ENCODE assay signal across 8 cellular contexts in genomic region chr12:98635657-98636323, GRCh38. TPM values are rescaled to one million over a fixed set of nuclear protein-coding genes. Genes with fewer than 3 reads are reported as not detected.
DNase-seq lines count a peak whose midpoint lies in the region; ATAC-seq, FAIRE-seq and TF ChIP-seq lines count a peak whose summit lies in the region.

No MANE protein-coding gene starts in this region.

- peaks cover 10% of the 10 kb centered on the region for H3K36me3 ChIP-seq in astrocyte (ENCODE audit: insufficient read depth, low read length)

- no peaks in the 10 kb centered on the region for H3K27me3 Mint-ChIP-seq in astrocyte (ENCODE audit: low read depth, unreplicated experiment)
- peaks cover 1% of the 10 kb centered on the region for H3K27me3 Mint-ChIP-seq in glutamatergic neuron (ENCODE audit: unreplicated experiment)

- no peaks in the 10 kb centered on the region for H3K27me3 ChIP-seq in astrocyte (ENCODE audit: insufficient read depth, low read length)

- H4K20me1 ChIP-seq in astrocyte (ENCODE audit: insufficient read depth, low read length): peaks cover 49% of the 10 kb centered on the region

- peaks cover 8% of the 10 kb centered on the region for H3K4me1 ChIP-seq in astrocyte (ENCODE audit: insufficient read depth, low read length)

- peaks cover 78% of the 10 kb centered on the region for H3K79me2 ChIP-seq in astrocyte (ENCODE audit: insufficient read depth, low read length)

- H3K4me3 Mint-ChIP-seq in astrocyte (ENCODE audit: unreplicated experiment): no peak overlapping the region
- H3K4me3 Mint-ChIP-seq in glutamatergic neuron (ENCODE audit: unreplicated experiment): no peak overlapping the region

- H3K9me3 Mint-ChIP-seq in astrocyte (ENCODE audit: unreplicated experiment): no peaks in the 10 kb centered on the region
- no peaks in the 10 kb centered on the region for H3K9me3 Mint-ChIP-seq in glutamatergic neuron (ENCODE audit: unreplicated experiment)

- H3K4me1 Mint-ChIP-seq in astrocyte (ENCODE audit: low read depth, unreplicated experiment): peaks cover 13% of the 10 kb centered on the region
- H3K4me1 Mint-ChIP-seq in glutamatergic neuron (ENCODE audit: low read depth, unreplicated experiment): no peaks in the 10 kb centered on the region

- no peak overlapping the region for H3K27ac Mint-ChIP-seq in astrocyte (ENCODE audit: unreplicated experiment)
- H3K27ac Mint-ChIP-seq in glutamatergic neuron (ENCODE audit: unreplicated experiment): no peak overlapping the region

- ATAC-seq in GM21381 (IDR thresholded peaks at IDR 0.05; ENCODE audit: unreplicated experiment): peak; percentile 76
- ATAC-seq in HG03565 (IDR thresholded peaks at IDR 0.05; ENCODE audit: unreplicated experiment): peak; percentile 90
- ATAC-seq in left lobe of liver: no peak

- H2AFZ ChIP-seq in astrocyte (ENCODE audit: low read depth, low read length): no peak overlapping the region

- H3K9ac ChIP-seq in astrocyte (ENCODE audit: low read length): no peak overlapping the region

- TF ChIP-seq CTCF in astrocyte (IDR thresholded peaks at IDR 0.05; ENCODE audit: insufficient read depth, low read depth, low read length) (no peak), glutamatergic neuron (IDR thresholded peaks at IDR 0.05; ENCODE audit: partially characterized antibody, unreplicated experiment) (no peak)

- peaks cover 7% of the 10 kb centered on the region for H3K36me3 Mint-ChIP-seq in astrocyte (ENCODE audit: low read depth, unreplicated experiment)
- H3K36me3 Mint-ChIP-seq in glutamatergic neuron (ENCODE audit: unreplicated experiment): no peaks in the 10 kb centered on the region

- no peak overlapping the region for H3K4me3 ChIP-seq in astrocyte (ENCODE audit: insufficient read depth, low read depth, low read length)

- DNase-seq in DMS53 (lab: John Stamatoyannopoulos, UW) (peak; percentile 91), astrocyte (ENCODE audit: low read depth) (peak; percentile 85), HUDEP-2 (lab: John Stamatoyannopoulos, UW; ENCODE audit: unreplicated experiment in 76 of 76) (no peak), glutamatergic neuron (no peak), left lobe of liver (ENCODE audit: low spot score) (no peak), nucleus accumbens (lab: John Stamatoyannopoulos, UW) (no peak)

- no peaks in the 10 kb centered on the region for H3K9me3 ChIP-seq in astrocyte (ENCODE audit: insufficient read depth, low read depth, low read length)

- peak overlapping the region; percentile 21 for H3K27ac ChIP-seq in astrocyte (ENCODE audit: low read depth, low read length)

- no peak for FAIRE-seq in astrocyte (lab: Jason Lieb, UNC)

- H3K4me2 ChIP-seq in astrocyte (ENCODE audit: low read length): peak overlapping the region; percentile 57

RNA-seq across cellular contexts. Expression of gene IKBIP, which starts 8.8 kb away (rescaled TPM):
- total RNA-seq in astrocyte (126 and 130 TPM in 2 replicates), glutamatergic neuron (ENCODE audit: unreplicated experiment) (6.1 TPM), left lobe of liver (2.6 TPM)

RNA-seq across cellular contexts. Expression of gene APAF1, which starts 9.3 kb away (rescaled TPM):
- 38.3 and 49.2 TPM in 2 replicates for total RNA-seq in astrocyte
- total RNA-seq in glutamatergic neuron (ENCODE audit: unreplicated experiment): 20.8 TPM
- 5.3 TPM for total RNA-seq in left lobe of liver

RNA-seq across cellular contexts. Expression of gene SLC25A3, which starts 42.3 kb away (rescaled TPM):
- total RNA-seq in astrocyte (653 and 660 TPM in 2 replicates), glutamatergic neuron (ENCODE audit: unreplicated experiment) (481 TPM), left lobe of liver (286 TPM)

Comparison
In these comparisons a context has a peak if more than half of its experiments do, and no peak if none do; other contexts are left out.
1. DNase-seq: peak in DMS53 (single experiment) and astrocyte (single experiment); none in HUDEP-2 (0 of 76), glutamatergic neuron (single experiment), left lobe of liver (single experiment) and nucleus accumbens (0 of 56).
2. RNA of gene IKBIP, which starts 8.8 kb away (total RNA-seq): 126 to 130 TPM in astrocyte; 6.1 TPM in glutamatergic neuron (single experiment) and 2.6 TPM in left lobe of liver (single experiment); every median in the first group is over 10 times any median in the second.